In the genomic region with DNA sequence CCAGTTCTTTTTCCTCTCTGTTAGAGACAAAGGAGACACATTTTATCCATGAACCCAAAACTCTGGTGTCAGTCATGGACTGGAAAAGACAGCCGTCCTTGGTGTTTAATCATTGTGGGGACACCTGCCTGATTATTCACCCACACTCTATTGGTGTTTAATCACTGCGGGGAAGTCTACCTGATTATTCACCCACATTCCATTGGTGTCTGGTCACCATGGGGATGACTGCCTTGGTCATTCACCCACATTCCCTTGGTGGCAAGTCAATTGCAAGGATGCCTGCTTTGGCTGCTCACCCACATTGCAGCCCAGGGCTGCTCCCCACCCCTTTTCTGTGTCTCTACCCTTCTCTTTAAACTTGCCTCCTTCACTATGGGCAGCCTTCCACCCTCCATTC, we compare ENCODE assay signal across 21 cellular contexts.
"Had no signal": no experiment of that assay in that cellular context is flagged by ENCODE, and none has a peak within 500 bp of the region (broad histone marks: within the 10 kb centered on the region; RNA-seq: fewer than 3 reads in every experiment).

No MANE protein-coding gene starts in this region.

- H3K4me1 ChIP-seq: left ventricle myocardium inferior, prostate gland, tibial artery had no signal

- H3K27me3 ChIP-seq: cardiac muscle cell, tibial artery had no signal

- ATAC-seq: activated CD4-positive, alpha-beta T cell treated with anti-CD3 and anti-CD28 coated beads for 36 hours; right cardiac atrium; stimulated activated naive CD8-positive, alpha-beta T cell treated with anti-CD3 and anti-CD28 coated beads, Interleukin-15, Interleukin-2, amounts not matched to agents 100 U/mL and 50 U/mL, for 24 hours; T-helper 17 cell; WTC11 had no signal

- H3K36me3 ChIP-seq: cardiac muscle cell, left ventricle myocardium inferior, prostate gland, tibial artery had no signal

- H3K9me3 ChIP-seq: left ventricle myocardium inferior, prostate gland, tibial artery had no signal

- H3K27ac ChIP-seq: cardiac muscle cell, left ventricle myocardium inferior, prostate gland, skin epidermis, tibial artery had no signal

- H3K4me3 ChIP-seq: cardiac muscle cell, left ventricle myocardium inferior, prostate gland, skin epidermis, tibial artery had no signal

- FAIRE-seq: kidney had no signal

- DNase-seq: activated CD4-positive, alpha-beta T cell treated with anti-CD3 and anti-CD28 coated beads for 36 hours; activated CD4-positive, alpha-beta T cell treated with anti-CD3 and anti-CD28 coated beads, Interleukin-2, amount 50 U/mL, for 48 hours; activated naive CD8-positive, alpha-beta T cell treated with anti-CD3 and anti-CD28 coated beads for 36 hours; amniotic stem cell; dermis blood vessel endothelial cell; effector memory CD4-positive, alpha-beta T cell; foreskin melanocyte; head of caudate nucleus; kidney; left ventricle myocardium inferior; mammary epithelial cell; naive B cell; right cardiac atrium; stimulated activated naive CD8-positive, alpha-beta T cell treated with anti-CD3 and anti-CD28 coated beads, Interleukin-15, Interleukin-2, amounts not matched to agents 100 U/mL and 50 U/mL, for 24 hours; substantia nigra; T-helper 17 cell; tibial artery had no signal
